8 cellular contexts compared by ENCODE assay signal in genomic region chr6:114108119-114109002, GRCh38.
DNase-seq lines count a peak whose midpoint lies in the region; ATAC-seq and TF ChIP-seq lines count a peak whose summit lies in the region.

No MANE protein-coding gene starts in this region.

- H3K4me1 Mint-ChIP-seq in natural killer cell treated with Interleukin-12 subunit alpha and Interleukin-12 subunit beta and Interleukin-15 and Interleukin-18, amount 100 ng/mL, for 72 hours (ENCODE audit: low read depth in 2 of 2), result no peaks in the 10 kb centered on the region

- no peak overlapping the region for H3K4me3 Mint-ChIP-seq in natural killer cell treated with Interleukin-12 subunit alpha and Interleukin-12 subunit beta and Interleukin-15 and Interleukin-18, amount 100 ng/mL, for 72 hours

- no peak overlapping the region for H3K4me3 ChIP-seq in LNCaP clone FGC (ENCODE audit: low read depth, low read length)
- no peak overlapping the region for H3K4me3 ChIP-seq in coronary artery
- H3K4me3 ChIP-seq in lower lobe of right lung, result no peak overlapping the region
- no peak overlapping the region for H3K4me3 ChIP-seq in thyroid gland (replicated peaks in 1 of 3)

- no peaks in the 10 kb centered on the region for H3K9me3 ChIP-seq in lower lobe of right lung
- H3K9me3 ChIP-seq in thyroid gland, result no peaks in the 10 kb centered on the region

- DNase-seq in EL, result peak; percentile 81
- DNase-seq in LNCaP clone FGC (ENCODE audit: low read depth), result peak; percentile 26
- DNase-seq in SKM-1 treated with dmso at 0.1 percent for 144 hours (lab: John Stamatoyannopoulos, UW; ENCODE audit: unreplicated experiment), result peak; percentile 44
- DNase-seq in coronary artery (ENCODE audit: low spot score), result no peak
- peak; percentile 65 for DNase-seq in lower lobe of right lung
- DNase-seq in thyroid gland, result peak; percentile 62 to 76
- DNase-seq in natural killer cell treated with Interleukin-12 subunit alpha and Interleukin-12 subunit beta and Interleukin-15 and Interleukin-18, amount 100 ng/mL, for 72 hours (ENCODE audit: low spot score), result no peak

- peak; percentile 75 for ATAC-seq in GM21360 (IDR thresholded peaks at IDR 0.05; ENCODE audit: unreplicated experiment)
- ATAC-seq in lower lobe of right lung, result peak; percentile 64 to 73
- ATAC-seq in natural killer cell treated with Interleukin-12 subunit alpha and Interleukin-12 subunit beta and Interleukin-15 and Interleukin-18, amount 100 ng/mL, for 72 hours, result no peak

- H3K27ac ChIP-seq in coronary artery, result no peak overlapping the region
- no peak overlapping the region for H3K27ac ChIP-seq in lower lobe of right lung
- no peak overlapping the region for H3K27ac ChIP-seq in thyroid gland

- no peak overlapping the region for H3K27ac Mint-ChIP-seq in natural killer cell treated with Interleukin-12 subunit alpha and Interleukin-12 subunit beta and Interleukin-15 and Interleukin-18, amount 100 ng/mL, for 72 hours

- no peaks in the 10 kb centered on the region for H3K36me3 Mint-ChIP-seq in natural killer cell treated with Interleukin-12 subunit alpha and Interleukin-12 subunit beta and Interleukin-15 and Interleukin-18, amount 100 ng/mL, for 72 hours

- no peak for TF ChIP-seq POLR2A in thyroid gland (IDR thresholded peaks at IDR 0.05)

- intact Hi-C loops in lower lobe of right lung (cut with DNase I) (no loop called here), thyroid gland (cut with DNase I) (no loop called here)

- no peaks in the 10 kb centered on the region for H3K4me1 ChIP-seq in lower lobe of right lung
- H3K4me1 ChIP-seq in thyroid gland, result no peaks in the 10 kb centered on the region

- WGBS in thyroid gland, 2 donors, result 40 to 52% methylated on average over 11 of the region's 11 CpGs

- peaks cover 2% of the 10 kb centered on the region for H3K9me3 Mint-ChIP-seq in natural killer cell treated with Interleukin-12 subunit alpha and Interleukin-12 subunit beta and Interleukin-15 and Interleukin-18, amount 100 ng/mL, for 72 hours

- TF ChIP-seq CTCF in LNCaP clone FGC (IDR thresholded peaks at IDR 0.05; ENCODE audit: control insufficient read depth, extremely low read depth, insufficient read depth), result peak; percentile 84
- TF ChIP-seq CTCF in coronary artery (IDR thresholded peaks at IDR 0.05), result peak; percentile 48
- TF ChIP-seq CTCF in lower lobe of right lung (IDR thresholded peaks at IDR 0.05), result peak; percentile 57
- peak in 4 of 6 experiments; percentile 35 to 63 (median 45) for TF ChIP-seq CTCF in thyroid gland (IDR thresholded peaks at IDR 0.05)

- H3K36me3 ChIP-seq in lower lobe of right lung (no peaks in the 10 kb centered on the region), thyroid gland (no peaks in the 10 kb centered on the region)

- H3K27me3 Mint-ChIP-seq in natural killer cell treated with Interleukin-12 subunit alpha and Interleukin-12 subunit beta and Interleukin-15 and Interleukin-18, amount 100 ng/mL, for 72 hours, result peaks cover 0 to 4% of the 10 kb centered on the region in 2 donors

- no peaks in the 10 kb centered on the region for H3K27me3 ChIP-seq in lower lobe of right lung (ENCODE audit: low read depth)
- H3K27me3 ChIP-seq in thyroid gland, result no peaks in the 10 kb centered on the region

Comparison
In these comparisons a context has a peak if more than half of its experiments do, and no peak if none do; other contexts are left out.
1. DNase-seq: peak in EL (single experiment), LNCaP clone FGC (single experiment), SKM-1 treated with dmso at 0.1 percent for 144 hours (single experiment), lower lobe of right lung (single experiment) and thyroid gland (2 of 2); none in coronary artery (single experiment) and natural killer cell treated with Interleukin-12 subunit alpha and Interleukin-12 subunit beta and Interleukin-15 and Interleukin-18, amount 100 ng/mL, for 72 hours (single experiment).
2. ATAC-seq: peak in GM21360 (single experiment) and lower lobe of right lung (2 of 2); none in natural killer cell treated with Interleukin-12 subunit alpha and Interleukin-12 subunit beta and Interleukin-15 and Interleukin-18, amount 100 ng/mL, for 72 hours (0 of 2).
3. Peak in every context shown above with its lines, with median percentiles within 50 percentile points of each other: CTCF ChIP-seq.